Comparison of ENCODE assay signal across 8 cellular contexts in the genomic region with DNA sequence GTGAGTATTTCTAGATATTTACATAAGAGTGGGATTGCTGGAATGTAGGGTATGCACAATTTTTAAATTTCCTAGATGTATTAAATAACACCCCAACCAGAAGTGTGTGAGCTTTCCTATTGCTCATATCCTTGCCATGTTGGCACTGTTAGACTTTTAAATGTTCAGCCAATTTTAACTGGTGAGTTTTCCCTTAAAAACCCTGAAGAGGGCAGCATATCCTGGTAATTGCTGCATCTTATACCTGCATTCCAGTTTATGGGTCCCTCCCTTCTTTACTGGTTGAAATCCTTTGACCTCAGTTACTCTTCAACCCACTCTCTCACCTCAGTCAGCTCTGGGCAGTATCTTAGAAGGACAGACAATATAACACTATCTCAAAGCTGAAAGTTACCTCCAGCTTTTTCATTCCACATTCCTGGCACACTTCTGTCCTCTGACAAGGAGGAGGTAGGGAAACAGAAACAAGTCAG.
DNase-seq lines count a peak whose midpoint lies in the region; ATAC-seq and TF ChIP-seq lines count a peak whose summit lies in the region.

No MANE protein-coding gene starts in this region.

- peak; percentile 91 for DNase-seq in GM04503 (ENCODE audit: low read depth)
- DNase-seq in M059J (ENCODE audit: low read depth): peak; percentile 93
- peak; percentile 82 for DNase-seq in cerebellar cortex (ENCODE audit: low spot score)
- DNase-seq in mucosa of gallbladder (ENCODE audit: low spot score): peak; percentile 27

- H3K27ac Mint-ChIP-seq in stimulated activated memory B cell treated with anti-CD40 and anti-IgM and Interleukin-4, amounts not matched to agents 10 μg/mL and 1 μg/mL and 100 μg/mL, for 72 hours: no peak overlapping the region

- no peak for TF ChIP-seq POLR2A in GM18505 (IDR thresholded peaks at IDR 0.05; ENCODE audit: borderline replicate concordance, extremely low read depth, insufficient read depth, insufficient read length)

- no peaks in the 10 kb centered on the region for H3K4me1 Mint-ChIP-seq in stimulated activated memory B cell treated with anti-CD40 and anti-IgM and Interleukin-4, amounts not matched to agents 10 μg/mL and 1 μg/mL and 100 μg/mL, for 72 hours

- no peaks in the 10 kb centered on the region for H3K36me3 Mint-ChIP-seq in stimulated activated memory B cell treated with anti-CD40 and anti-IgM and Interleukin-4, amounts not matched to agents 10 μg/mL and 1 μg/mL and 100 μg/mL, for 72 hours

- no peak for ATAC-seq in HG03565 (IDR thresholded peaks at IDR 0.05; ENCODE audit: unreplicated experiment)
- no peak for ATAC-seq in stimulated activated memory B cell treated with anti-CD40 and anti-IgM and Interleukin-4, amounts not matched to agents 10 μg/mL and 1 μg/mL and 100 μg/mL, for 72 hours
- no peak for ATAC-seq in GM18517 (IDR thresholded peaks at IDR 0.05; ENCODE audit: unreplicated experiment)
- no peak for ATAC-seq in GM18505 (IDR thresholded peaks at IDR 0.05; ENCODE audit: unreplicated experiment)

- H3K9me3 Mint-ChIP-seq in stimulated activated memory B cell treated with anti-CD40 and anti-IgM and Interleukin-4, amounts not matched to agents 10 μg/mL and 1 μg/mL and 100 μg/mL, for 72 hours: no peaks in the 10 kb centered on the region

- H3K27me3 Mint-ChIP-seq in stimulated activated memory B cell treated with anti-CD40 and anti-IgM and Interleukin-4, amounts not matched to agents 10 μg/mL and 1 μg/mL and 100 μg/mL, for 72 hours: peaks cover 4% of the 10 kb centered on the region

- H3K4me3 Mint-ChIP-seq in stimulated activated memory B cell treated with anti-CD40 and anti-IgM and Interleukin-4, amounts not matched to agents 10 μg/mL and 1 μg/mL and 100 μg/mL, for 72 hours: no peak overlapping the region

Comparison
In these comparisons a context has a peak if more than half of its experiments do, and no peak if none do; other contexts are left out.
1. DNase-seq: peak in every context shown above with its lines; median percentile 93 in M059J; 91 in GM04503; 82 in cerebellar cortex; 27 in mucosa of gallbladder.